ENCODE assay signal across 8 cellular contexts in the genomic region with DNA sequence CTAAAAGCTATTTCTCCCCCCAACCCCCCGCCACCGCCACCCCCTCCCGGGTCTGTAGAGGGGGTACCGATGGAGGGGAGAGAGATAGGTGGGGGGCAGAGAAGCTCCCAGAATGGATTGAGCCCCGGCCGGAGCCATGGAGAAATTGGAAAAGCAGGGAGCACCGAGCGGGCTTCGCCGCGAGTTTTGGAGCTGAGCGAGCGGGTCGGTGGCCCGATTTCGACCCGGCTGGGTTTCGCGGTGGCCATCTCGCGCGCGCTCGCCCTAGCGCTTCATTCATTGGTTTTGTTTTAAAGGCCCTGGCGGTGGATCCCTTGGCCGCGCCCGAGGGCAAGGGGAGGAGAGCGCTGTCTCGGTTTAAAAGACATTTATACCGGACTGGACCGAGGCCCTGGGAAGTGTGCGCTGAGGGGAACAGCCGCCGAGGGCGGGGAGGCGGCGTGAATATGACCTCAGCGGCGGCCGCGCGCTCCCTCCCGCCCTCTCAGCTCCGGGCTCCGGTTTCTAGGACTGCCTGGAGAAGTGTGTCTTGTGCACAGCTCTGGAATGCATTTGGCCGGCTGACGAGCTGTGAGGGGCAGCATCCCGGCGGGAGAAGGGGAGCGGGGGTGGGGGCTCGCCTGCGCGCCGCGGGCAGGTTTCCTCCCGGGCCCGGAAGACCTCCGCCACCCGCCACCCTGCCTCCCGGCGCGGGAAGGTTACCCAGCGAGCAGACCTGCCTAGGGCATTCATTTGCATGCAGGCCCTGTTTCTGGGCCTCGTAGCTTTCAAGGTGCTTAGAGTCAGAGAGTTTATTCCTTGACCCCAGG. TPM values are rescaled to one million over a fixed set of nuclear protein-coding genes. Genes with fewer than 3 reads are reported as not detected.
DNase-seq lines count a peak whose midpoint lies in the region; ATAC-seq and TF ChIP-seq lines count a peak whose summit lies in the region.

No MANE protein-coding gene starts in this region.

- peak overlapping the region; percentile 2 for H4K5ac ChIP-seq in mesendoderm (ENCODE audit: low read length)

- H3K36me3 ChIP-seq in endodermal cell (ENCODE audit: control insufficient read depth, insufficient read depth, low read length), result peaks cover 22% of the 10 kb centered on the region
- peaks cover 5% of the 10 kb centered on the region for H3K36me3 ChIP-seq in mesendoderm (ENCODE audit: control insufficient read depth, insufficient read depth, low read length)
- no peaks in the 10 kb centered on the region for H3K36me3 ChIP-seq in subcutaneous abdominal adipose tissue (ENCODE audit: control insufficient read depth in 5 of 5, insufficient read depth in 5 of 5, low read length in 5 of 5)

- H3K79me2 ChIP-seq in mesendoderm (ENCODE audit: control insufficient read depth, insufficient read depth, low read length), result peaks cover 43% of the 10 kb centered on the region

- no peak overlapping the region for H4K8ac ChIP-seq in mesendoderm (ENCODE audit: low read depth, low read length)

- DNase-seq in AML-193 (lab: John Stamatoyannopoulos, UW), result peak; percentile 49 to 62
- peak; percentile 51 for DNase-seq in NCI-H510A (lab: John Stamatoyannopoulos, UW)
- peak; percentile 49 for DNase-seq in activated CD8-positive, alpha-beta T cell treated with anti-CD3 and anti-CD28 coated beads for 36 hours
- DNase-seq in endodermal cell, result peak; percentile 92
- peak; percentile 95 for DNase-seq in mesendoderm

- H3K27me3 ChIP-seq in endodermal cell (ENCODE audit: control insufficient read depth, insufficient read depth, low read length, poor library complexity, severe bottlenecking) (no peaks in the 10 kb centered on the region), mesendoderm (ENCODE audit: insufficient read depth, low read length, poor library complexity) (no peaks in the 10 kb centered on the region), subcutaneous abdominal adipose tissue (ENCODE audit: control insufficient read depth in 5 of 5, insufficient read depth in 4 of 5, low read length in 5 of 5) (no peaks in the 10 kb centered on the region)

- peak overlapping the region; percentile 100 for H3K4ac ChIP-seq in mesendoderm (ENCODE audit: low read depth, low read length)

- no peak for TF ChIP-seq CTCF in activated CD8-positive, alpha-beta T cell treated with anti-CD3 and anti-CD28 coated beads for 36 hours (IDR thresholded peaks at IDR 0.05)
- peak; percentile 30 for TF ChIP-seq CTCF in endodermal cell (conservative IDR thresholded peaks at IDR 0.05)

- H3K27ac ChIP-seq in endodermal cell (ENCODE audit: low read depth, low read length) (peak overlapping the region; percentile 100), mesendoderm (ENCODE audit: low read depth, low read length) (peak overlapping the region; percentile 100), subcutaneous abdominal adipose tissue (ENCODE audit: low read depth, low read length) (peak overlapping the region; percentile 99)

- peaks cover 19% of the 10 kb centered on the region for H3K36me3 Mint-ChIP-seq in activated CD8-positive, alpha-beta T cell treated with anti-CD3 and anti-CD28 coated beads for 36 hours (ENCODE audit: low read depth)
- H3K36me3 Mint-ChIP-seq in endodermal cell (ENCODE audit: low read depth), result peaks cover 24% of the 10 kb centered on the region

- H3K56ac ChIP-seq in mesendoderm (ENCODE audit: low read length), result peak overlapping the region; percentile 86

- POLR2A ChIA-PET in activated CD8-positive, alpha-beta T cell treated with anti-CD3 and anti-CD28 coated beads for 36 hours (lab: Charles Lee), result interaction anchor here (0.6 to 2.2 kb wide), 13 partner anchors 9 to 507 kb away, joined by 3 to 14 read pairs (median 3); no protein-coding TSS in a partner anchor

- peak overlapping the region; percentile 44 for H2BK5ac ChIP-seq in mesendoderm (ENCODE audit: low read length)

- no peak overlapping the region for H2AK5ac ChIP-seq in mesendoderm (ENCODE audit: low read length)

- H2BK120ac ChIP-seq in mesendoderm (ENCODE audit: low read depth, low read length), result peak overlapping the region; percentile 98

- H3K18ac ChIP-seq in mesendoderm (ENCODE audit: low read length), result peak overlapping the region; percentile 100

- no peaks in the 10 kb centered on the region for H3K9me3 Mint-ChIP-seq in activated CD8-positive, alpha-beta T cell treated with anti-CD3 and anti-CD28 coated beads for 36 hours
- no peaks in the 10 kb centered on the region for H3K9me3 Mint-ChIP-seq in endodermal cell

- H3K9me3 ChIP-seq in endodermal cell (ENCODE audit: control insufficient read depth, low read length), result no peaks in the 10 kb centered on the region
- no peaks in the 10 kb centered on the region for H3K9me3 ChIP-seq in subcutaneous abdominal adipose tissue (ENCODE audit: control insufficient read depth in 5 of 5, low read length in 5 of 5)

- peak overlapping the region; percentile 90 for H3K4me3 Mint-ChIP-seq in activated CD8-positive, alpha-beta T cell treated with anti-CD3 and anti-CD28 coated beads for 36 hours
- peak overlapping the region; percentile 99 for H3K4me3 Mint-ChIP-seq in endodermal cell

- ATAC-seq in GM18870 (IDR thresholded peaks at IDR 0.05; ENCODE audit: unreplicated experiment) (peak; percentile 32), HG03060 (IDR thresholded peaks at IDR 0.05; ENCODE audit: low read depth, unreplicated experiment) (peak; percentile 15)
- ATAC-seq in activated CD8-positive, alpha-beta T cell treated with anti-CD3 and anti-CD28 coated beads for 36 hours, result peak; percentile 28

- H3K27ac Mint-ChIP-seq in activated CD8-positive, alpha-beta T cell treated with anti-CD3 and anti-CD28 coated beads for 36 hours, result peak overlapping the region; percentile 79
- peak overlapping the region; percentile 99 for H3K27ac Mint-ChIP-seq in endodermal cell

- peak overlapping the region; percentile 37 for H3K4me2 ChIP-seq in mesendoderm (ENCODE audit: low read length)

- H3K9ac ChIP-seq in endodermal cell (ENCODE audit: extremely low read depth, low read length, poor library complexity, severe bottlenecking), result peak overlapping the region; percentile 98
- peak overlapping the region; percentile 87 for H3K9ac ChIP-seq in mesendoderm (ENCODE audit: low read length)
- H3K9ac ChIP-seq in subcutaneous abdominal adipose tissue (ENCODE audit: low read length in 5 of 5), result peak overlapping the region; percentile 63 to 94 (median 76)

- H3K4me1 Mint-ChIP-seq in activated CD8-positive, alpha-beta T cell treated with anti-CD3 and anti-CD28 coated beads for 36 hours (ENCODE audit: low read depth), result peaks cover 22% of the 10 kb centered on the region
- H3K4me1 Mint-ChIP-seq in endodermal cell, result peaks cover 37% of the 10 kb centered on the region

- H3K4me3 ChIP-seq in endodermal cell (ENCODE audit: low read length) (peak overlapping the region; percentile 96), mesendoderm (ENCODE audit: low read length) (peak overlapping the region; percentile 65), subcutaneous abdominal adipose tissue (ENCODE audit: low read depth in 1 of 5, low read length in 5 of 5) (peak overlapping the region; percentile 62 to 71 (median 67))

- H3K23ac ChIP-seq in mesendoderm (ENCODE audit: low read length), result no peak overlapping the region

- WGBS in endodermal cell (ENCODE audit: insufficient coverage in 1 of 2, insufficient read length in 1 of 2), 2 experiments, result 0% methylated on average over 27 to 65 of the region's 66 CpGs
- no CpG with 5 or more reads among the region's 66 CpGs for WGBS in mesendoderm (ENCODE audit: extremely low coverage, insufficient coverage, low lambda C conversion rate)

- CTCF ChIA-PET in activated CD8-positive, alpha-beta T cell treated with anti-CD3 and anti-CD28 coated beads for 36 hours (lab: Charles Lee), result interaction anchor here (0.6 to 1.6 kb wide), 6 partner anchors 12 to 215 kb away, joined by 3 to 4 read pairs (median 3); no protein-coding TSS in a partner anchor

- peaks cover 10% of the 10 kb centered on the region for H3K4me1 ChIP-seq in endodermal cell (ENCODE audit: control insufficient read depth, insufficient read depth, low read length)
- H3K4me1 ChIP-seq in mesendoderm (ENCODE audit: control insufficient read depth, low read depth, low read length), result peaks cover 6% of the 10 kb centered on the region
- H3K4me1 ChIP-seq in subcutaneous abdominal adipose tissue (ENCODE audit: control insufficient read depth in 5 of 5, insufficient read depth in 5 of 5, low read length in 5 of 5), result peaks cover 12 to 72% (median 60%) of the 10 kb centered on the region in 5 donors

- H3K27me3 Mint-ChIP-seq in activated CD8-positive, alpha-beta T cell treated with anti-CD3 and anti-CD28 coated beads for 36 hours, result no peaks in the 10 kb centered on the region
- H3K27me3 Mint-ChIP-seq in endodermal cell (ENCODE audit: insufficient read depth), result peaks cover 2% of the 10 kb centered on the region

- H2BK15ac ChIP-seq in mesendoderm (replicated peaks; ENCODE audit: low read depth), result peak overlapping the region; percentile 37

- H3K79me1 ChIP-seq in mesendoderm (ENCODE audit: low read length), result no peaks in the 10 kb centered on the region

- intact Hi-C loops in activated CD8-positive, alpha-beta T cell treated with anti-CD3 and anti-CD28 coated beads for 36 hours (cut with micrococcal nuclease), result no loop called here

RNA-seq across cellular contexts. Expression of a gene that starts 1.7 kb away (rescaled TPM):
- 10 to 100 TPM; 17.4 to 18.1 TPM for total RNA-seq in activated CD8-positive, alpha-beta T cell treated with anti-CD3 and anti-CD28 coated beads for 36 hours
- total RNA-seq in endodermal cell, result 10 to 100 TPM; 52.4 to 67.4 TPM
- polyA plus RNA-seq in endodermal cell (2013, experiment 1 of 2), result 16.5 TPM
- polyA plus RNA-seq in endodermal cell (2013, experiment 2 of 2), result 16.2 TPM
- 25.8 TPM for polyA plus RNA-seq in mesendoderm (2013, experiment 1 of 2)
- polyA plus RNA-seq in mesendoderm (2013, experiment 2 of 2), result 23.8 TPM

Comparison
In these comparisons a context has a peak if more than half of its experiments do, and no peak if none do; other contexts are left out.
1. Peak in every context shown above with its lines: DNase-seq, ATAC-seq, H3K4me3 ChIP-seq and H3K27ac ChIP-seq.